In the genomic region with DNA sequence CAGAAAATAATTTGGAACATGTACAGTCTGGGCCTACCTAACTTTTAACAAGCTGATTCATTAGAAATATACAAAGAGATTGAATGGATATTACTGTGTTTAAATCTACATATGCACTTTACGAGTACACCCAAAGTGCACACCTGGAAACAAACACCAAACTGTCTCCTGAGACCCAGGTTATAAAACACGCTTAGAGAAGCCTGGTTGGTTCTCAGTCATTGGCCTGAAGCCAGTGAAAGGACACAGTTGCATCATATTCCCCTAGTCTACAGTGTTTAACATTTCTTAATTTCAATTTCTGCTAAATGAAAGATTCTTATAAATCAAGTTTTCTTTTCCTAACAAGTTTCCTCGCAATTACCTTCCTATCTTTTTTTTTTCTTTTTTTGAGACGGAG, we compare ENCODE assay signal across 23 cellular contexts.
"Had no signal": no experiment of that assay in that cellular context is flagged by ENCODE, and none has a peak within 500 bp of the region (broad histone marks: within the 10 kb centered on the region; RNA-seq: fewer than 3 reads in every experiment).

No MANE protein-coding gene starts in this region.

- DNase-seq: activated CD4-positive, alpha-beta memory T cell treated with anti-CD3 and anti-CD28 coated beads, Interleukin-2, amount 10 ng/mL, durations not matched to agents 7 days and 5 days; activated CD4-positive, alpha-beta T cell treated with anti-CD3 and anti-CD28 coated beads for 36 hours; activated CD4-positive, alpha-beta T cell treated with anti-CD3 and anti-CD28 coated beads, Interleukin-2, amount 50 U/mL, for 1 hour; activated naive CD4-positive, alpha-beta T cell; activated T-cell treated with anti-CD3 and anti-CD28 coated beads, Interleukin-2, amount 50 U/mL, for 72 hours; amniotic stem cell; NCI-H1105 treated with DMSO at 0.1 percent for 48 hours; NCI-H146; NCI-H187 treated with DMSO at 0.1 percent for 48 hours; NCI-H2081 treated with DMSO at 0.1 percent for 48 hours; NCI-H345; NCI-H510A; NK-92 treated with Interleukin-12 subunit alpha and Interleukin-12 subunit beta, amount 100 ng/mL, for 24 hours; Peyer's patch; Right ventricle myocardium superior; SJCRH30; SK-N-SH; T-helper 1 cell; WERI-Rb-1 had no signal

- ATAC-seq: activated CD4-positive, alpha-beta T cell treated with anti-CD3 and anti-CD28 coated beads for 36 hours; activated T-cell treated with anti-CD3 and anti-CD28 coated beads, Interleukin-2, amount 50 U/mL, for 72 hours had no signal

- H3K27me3 Mint-ChIP-seq: activated CD4-positive, alpha-beta memory T cell treated with anti-CD3 and anti-CD28 coated beads, Interleukin-2, amount 10 ng/mL, durations not matched to agents 7 days and 5 days; activated CD4-positive, alpha-beta T cell treated with anti-CD3 and anti-CD28 coated beads for 36 hours; activated naive CD4-positive, alpha-beta T cell treated with anti-CD3 and anti-CD28 coated beads, Interleukin-2, amount 50 U/mL, for 24 hours; brain; IgD-negative memory B cell had no signal

- H3K4me1 Mint-ChIP-seq: activated CD4-positive, alpha-beta memory T cell treated with anti-CD3 and anti-CD28 coated beads, Interleukin-2, amount 10 ng/mL, durations not matched to agents 7 days and 5 days; activated CD4-positive, alpha-beta T cell treated with anti-CD3 and anti-CD28 coated beads for 36 hours; activated naive CD4-positive, alpha-beta T cell treated with anti-CD3 and anti-CD28 coated beads, Interleukin-2, amount 50 U/mL, for 24 hours; IgD-negative memory B cell had no signal

- H3K4me3 Mint-ChIP-seq: activated CD4-positive, alpha-beta memory T cell treated with anti-CD3 and anti-CD28 coated beads, Interleukin-2, amount 10 ng/mL, durations not matched to agents 7 days and 5 days; activated CD4-positive, alpha-beta T cell treated with anti-CD3 and anti-CD28 coated beads for 36 hours; activated naive CD4-positive, alpha-beta T cell treated with anti-CD3 and anti-CD28 coated beads, Interleukin-2, amount 50 U/mL, for 24 hours; activated T-cell treated with anti-CD3 and anti-CD28 coated beads, Interleukin-2, amount 50 U/mL, for 72 hours; brain; IgD-negative memory B cell had no signal

- H3K9me3 Mint-ChIP-seq: activated CD4-positive, alpha-beta memory T cell treated with anti-CD3 and anti-CD28 coated beads, Interleukin-2, amount 10 ng/mL, durations not matched to agents 7 days and 5 days; activated naive CD4-positive, alpha-beta T cell treated with anti-CD3 and anti-CD28 coated beads, Interleukin-2, amount 50 U/mL, for 24 hours; IgD-negative memory B cell had no signal

- FAIRE-seq: astrocyte had no signal

- H3K27ac Mint-ChIP-seq: activated CD4-positive, alpha-beta memory T cell treated with anti-CD3 and anti-CD28 coated beads, Interleukin-2, amount 10 ng/mL, durations not matched to agents 7 days and 5 days; activated CD4-positive, alpha-beta T cell treated with anti-CD3 and anti-CD28 coated beads for 36 hours; activated naive CD4-positive, alpha-beta T cell treated with anti-CD3 and anti-CD28 coated beads, Interleukin-2, amount 50 U/mL, for 24 hours; activated T-cell treated with anti-CD3 and anti-CD28 coated beads, Interleukin-2, amount 50 U/mL, for 72 hours; brain; IgD-negative memory B cell had no signal
